11 cellular contexts compared by ENCODE assay signal in genomic region chr12:13981296-13981962, GRCh38. TPM values are rescaled to one million over a fixed set of nuclear protein-coding genes. Genes with fewer than 3 reads are reported as not detected.
A peak's percentile ranks its signal among the peaks of the same experiment; 100 is the strongest.
DNase-seq lines count a peak whose midpoint lies in the region; ATAC-seq and TF ChIP-seq lines count a peak whose summit lies in the region.
"Had no signal": no experiment of that assay in that cellular context is flagged by ENCODE, and none has a peak within 500 bp of the region (broad histone marks: within the 10 kb centered on the region; RNA-seq: fewer than 3 reads in every experiment).

GRIN2B (minus strand) TSS chr12:13981602; CDS start chr12:13866208, 115,394 bp downstream.

- H3K4me3 Mint-ChIP-seq in activated naive CD4-positive, alpha-beta T cell treated with anti-CD3 and anti-CD28 coated beads, Interleukin-2, amount 50 U/mL, for 24 hours = peak within 1 kb of the TSS; percentile 33

- H3K27ac ChIP-seq in lower lobe of right lung (no peak within 1 kb of the TSS), tibial nerve (peak within 1 kb of the TSS in 1 of 4 donors; percentile 27)
- H3K27ac ChIP-seq: neutrophil had no signal

- peaks cover 53% of the 10 kb centered on the region for H3K27me3 Mint-ChIP-seq in activated naive CD4-positive, alpha-beta T cell treated with anti-CD3 and anti-CD28 coated beads, Interleukin-2, amount 50 U/mL, for 24 hours

- no peaks in the 10 kb centered on the region for H3K9me3 Mint-ChIP-seq in activated naive CD4-positive, alpha-beta T cell treated with anti-CD3 and anti-CD28 coated beads, Interleukin-2, amount 50 U/mL, for 24 hours

- TF ChIP-seq EP300 in tibial nerve (IDR thresholded peaks at IDR 0.05) = no peak

- H3K27ac Mint-ChIP-seq in activated naive CD4-positive, alpha-beta T cell treated with anti-CD3 and anti-CD28 coated beads, Interleukin-2, amount 50 U/mL, for 24 hours = no peak within 1 kb of the TSS

- ATAC-seq in lower lobe of right lung = peak; percentile 22 to 49

- H3K27me3 ChIP-seq in lower lobe of right lung (ENCODE audit: low read depth) = peaks cover 54% of the 10 kb centered on the region
- H3K27me3 ChIP-seq in tibial nerve = peaks cover 0 to 36% of the 10 kb centered on the region in 2 donors

- H3K36me3 Mint-ChIP-seq in activated naive CD4-positive, alpha-beta T cell treated with anti-CD3 and anti-CD28 coated beads, Interleukin-2, amount 50 U/mL, for 24 hours = peaks cover 2% of the 10 kb centered on the region

- H3K9me3 ChIP-seq in lower lobe of right lung = no peaks in the 10 kb centered on the region
- no peaks in the 10 kb centered on the region for H3K9me3 ChIP-seq in tibial nerve
- H3K9me3 ChIP-seq: neutrophil had no signal

- peaks cover 11% of the 10 kb centered on the region for H3K4me1 Mint-ChIP-seq in activated naive CD4-positive, alpha-beta T cell treated with anti-CD3 and anti-CD28 coated beads, Interleukin-2, amount 50 U/mL, for 24 hours

- 1 to 2% methylated on average over 37 of the region's 37 CpGs for WGBS in tibial nerve, 2 donors

- no peak for TF ChIP-seq POLR2A in tibial nerve (IDR thresholded peaks at IDR 0.05)

- H3K4me3 ChIP-seq in lower lobe of right lung (peak within 1 kb of the TSS; percentile 34), tibial nerve (peak within 1 kb of the TSS; percentile 26 to 54 (median 36))

- no peaks in the 10 kb centered on the region for H3K4me1 ChIP-seq in lower lobe of right lung
- H3K4me1 ChIP-seq in tibial nerve = peaks cover 0 to 28% (median 3%) of the 10 kb centered on the region in 4 donors

- H3K36me3 ChIP-seq in lower lobe of right lung (no peaks in the 10 kb centered on the region), tibial nerve (no peaks in the 10 kb centered on the region)
- H3K36me3 ChIP-seq: neutrophil had no signal

- TF ChIP-seq CTCF in lower lobe of right lung (IDR thresholded peaks at IDR 0.05) (no peak), tibial nerve (IDR thresholded peaks at IDR 0.05) (no peak)

- DNase-seq in activated naive CD4-positive, alpha-beta T cell treated with anti-CD3 and anti-CD28 coated beads, Interleukin-2, amount 50 U/mL, for 16 hours = no peak
- peak; percentile 44 for DNase-seq in astrocyte of the hippocampus (ENCODE audit: low read depth, low spot score)
- no peak for DNase-seq in lower lobe of right lung
- no peak for DNase-seq in tibial nerve (ENCODE audit: low spot score in 2 of 2)
- no peak for DNase-seq in dedifferentiated amniotic fluid mesenchymal stem cell (ENCODE audit: extremely low spot score)
- DNase-seq in activated effector memory CD4-positive, alpha-beta T cell treated with Interleukin-2 at 50 U/mL for 16 hours = no peak
- no peak for DNase-seq in retina
- DNase-seq: HCEC 1CT, NCI-H2029 treated with DMSO at 0.1 percent for 48 hours had no signal

- intact Hi-C loops in lower lobe of right lung (cut with DNase I) = no loop called here

RNA-seq across cellular contexts. Expression of gene GRIN2B, which starts in this region (rescaled TPM):
- total RNA-seq in lower lobe of right lung (0.50 TPM), tibial nerve (1 to 10 TPM in 3 of 4 donors, under 1 TPM in 1; 0.39 to 2.6 (median 1.9) TPM)

Comparison
In these comparisons a context has a peak if more than half of its experiments do, and no peak if none do; other contexts are left out.
1. Peak in ATAC-seq and H3K4me3 ChIP-seq in lower lobe of right lung; RNA of the gene not detected or under 1 TPM.